ENCODE assay signal across 10 cellular contexts in the genomic region with DNA sequence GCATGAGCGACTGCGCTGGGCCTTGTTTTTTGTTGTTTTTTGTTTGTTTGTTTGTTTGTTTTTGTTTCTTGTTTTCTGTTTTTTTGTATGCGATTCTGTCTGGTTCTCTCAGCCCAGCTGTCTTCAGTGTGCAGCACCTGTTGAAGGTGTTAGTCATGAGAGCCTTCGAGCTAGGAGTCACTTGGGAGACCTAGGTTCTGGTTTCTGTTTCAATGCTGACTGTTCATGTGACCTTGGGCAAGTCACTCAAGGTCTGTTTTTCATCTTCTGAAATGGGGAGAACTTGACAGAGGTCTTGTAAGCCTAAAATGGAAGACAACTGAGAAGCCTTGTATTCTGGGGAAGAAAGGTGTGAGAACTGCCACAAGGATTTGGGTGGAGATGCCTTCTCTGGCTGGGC. TPM values are rescaled to one million over a fixed set of nuclear protein-coding genes. Genes with fewer than 3 reads are reported as not detected.
DNase-seq lines count a peak whose midpoint lies in the region; ATAC-seq, FAIRE-seq and TF ChIP-seq lines count a peak whose summit lies in the region.
"Had no signal": no experiment of that assay in that cellular context is flagged by ENCODE, and none has a peak within 500 bp of the region (broad histone marks: within the 10 kb centered on the region; RNA-seq: fewer than 3 reads in every experiment).

No MANE protein-coding gene starts in this region.

- peak; percentile 86 for FAIRE-seq in GM12878 (lab: Jason Lieb, UNC)

- peak overlapping the region; percentile 53; the same call in 1 of the 2 replicates for H3K4me3 ChIP-seq in GM12878
- H3K4me3 ChIP-seq in PC-9: no peak overlapping the region
- H3K4me3 ChIP-seq: left ventricle myocardium inferior had no signal

- H3K9me3 ChIP-seq in GM12878 (replicated peaks; ENCODE audit: control insufficient read depth, insufficient read depth, low read length) (no peaks in the 10 kb centered on the region), PC-9 (ENCODE audit: insufficient read depth, low read depth) (no peaks in the 10 kb centered on the region)
- H3K9me3 ChIP-seq: left ventricle myocardium inferior had no signal

- RAD21 ChIA-PET in GM12878 (lab: Charles Lee; ENCODE audit: unreplicated experiment): interaction anchor here (1.1 to 2.7 kb wide), 3 partner anchors 12 to 175 kb away, joined by 4 to 7 read pairs (median 7); no protein-coding TSS in a partner anchor

- in situ Hi-C loops in GM12878 (cut with MboI): no loop called here

- TF ChIP-seq CTCF in GM12878 (IDR thresholded peaks at IDR 0.05 in 2 of 3, conservative IDR thresholded peaks at IDR 0.05 in 1 of 3; ENCODE audit: control insufficient read depth in 2 of 3, extremely low read depth in 1 of 3, insufficient read depth in 1 of 3, low read depth in 3 of 3, low read length in 3 of 3): no peak
- no peak for TF ChIP-seq CTCF in PC-9 (conservative IDR thresholded peaks at IDR 0.05)

- intact Hi-C loops in GM12878 (cut with micrococcal nuclease; ENCODE audit: unreplicated experiment) (loop anchor here (2.0 kb wide), 1 partner anchor 37 kb away; a partner anchor contains a TSS), PC-9 (cut with micrococcal nuclease; ENCODE audit: unreplicated experiment) (loop anchor here (5.0 to 10.0 kb wide), 2 partner anchors 381 to 767 kb away; no protein-coding TSS in a partner anchor)

- peak overlapping the region; percentile 2 for H3K27ac ChIP-seq in GM12878 (ENCODE audit: control insufficient read depth, insufficient read depth)
- H3K27ac ChIP-seq in PC-9: no peak overlapping the region
- H3K27ac ChIP-seq: left ventricle myocardium inferior had no signal

- TF ChIP-seq RAD21 in GM12878 (IDR thresholded peaks at IDR 0.05; ENCODE audit: insufficient read depth, low read depth, low read length): no peak

- POLR2A ChIA-PET in GM12878 (lab: Charles Lee) (interaction anchor here (0.9 to 1.2 kb wide), 4 partner anchors 10 to 180 kb away, joined by 3 to 6 read pairs (median 4); a partner anchor contains a TSS), PC-9 (lab: Charles Lee; ENCODE audit: unreplicated experiment) (no interaction called here)

- H2AFZ ChIP-seq in GM12878 (ENCODE audit: control insufficient read depth, low read depth, low read length): no peak overlapping the region
- no peak overlapping the region for H2AFZ ChIP-seq in PC-9

- H3K4me2 ChIP-seq in GM12878 (ENCODE audit: control insufficient read depth, insufficient read depth): peak overlapping the region; percentile 60
- H3K4me2 ChIP-seq in PC-9: no peak overlapping the region

- no peaks in the 10 kb centered on the region for H3K9me2 ChIP-seq in PC-9 (ENCODE audit: insufficient read depth)

- WGBS in GM12878 (ENCODE audit: insufficient coverage, insufficient replicate concordance, low lambda C conversion rate, missing lambda C conversion rate): 42% methylated on average over 4 of the region's 4 CpGs

- ATAC-seq in GM18499 (IDR thresholded peaks at IDR 0.05; ENCODE audit: insufficient read depth, unreplicated experiment): peak; percentile 43
- ATAC-seq in GM21423 (IDR thresholded peaks at IDR 0.05; ENCODE audit: unreplicated experiment): peak; percentile 53
- peak; percentile 62 for ATAC-seq in HG03439 (IDR thresholded peaks at IDR 0.05; ENCODE audit: unreplicated experiment)
- ATAC-seq in GM12878: peak; percentile 63

- H3K79me2 ChIP-seq in GM12878 (ENCODE audit: control insufficient read depth, insufficient read depth, low read length) (peaks cover 25% of the 10 kb centered on the region), PC-9 (ENCODE audit: low read depth) (peaks cover 11% of the 10 kb centered on the region; the same call in 1 of the 2 replicates)

- DNase-seq in GM12878 (ENCODE audit: low read depth, low spot score) (peak; percentile 63), kidney tubule cell (ENCODE audit: low spot score) (no peak), SW480 (ENCODE audit: low spot score) (no peak), PC-9 (no peak), islet precursor cell (no peak)
- DNase-seq: left ventricle myocardium inferior, NCI-H1092 had no signal

- SMC1A ChIA-PET in GM12878 (lab: Charles Lee; ENCODE audit: uncharacterized antibody, unreplicated experiment): interaction anchor here (0.9 to 3.5 kb wide), 7 partner anchors 11 to 178 kb away, joined by 3 to 14 read pairs (median 4); a partner anchor contains a TSS

- H4K20me1 ChIP-seq in GM12878 (ENCODE audit: control insufficient read depth, insufficient read depth) (no peaks in the 10 kb centered on the region), PC-9 (ENCODE audit: insufficient read depth) (no peaks in the 10 kb centered on the region)

- TF ChIP-seq POLR2A in GM12878 (IDR thresholded peaks at IDR 0.05; ENCODE audit: low read depth, low read length): no peak

- peaks cover 0 to 9% of the 10 kb centered on the region in 2 experiments; a peak in 1 of 4 replicates for H3K36me3 ChIP-seq in GM12878 (ENCODE audit: control insufficient read depth in 2 of 2, insufficient read depth in 2 of 2, low read length in 1 of 2)
- no peaks in the 10 kb centered on the region for H3K36me3 ChIP-seq in PC-9 (ENCODE audit: low read depth)

- H3F3A ChIP-seq in PC-9 (ENCODE audit: insufficient read depth, low read depth): peaks cover 5% of the 10 kb centered on the region; the same call in 1 of the 2 replicates

- H3K4me1 ChIP-seq in GM12878 (ENCODE audit: control insufficient read depth, insufficient read depth, low read length) (peaks cover 15% of the 10 kb centered on the region), PC-9 (replicated peaks; ENCODE audit: insufficient read depth) (peaks cover 13% of the 10 kb centered on the region)

- CTCF ChIA-PET in GM12878 (lab: Yijun Ruan, JAX): interaction anchor here (0.6 to 10.0 kb wide), 2 partner anchors 113 to 177 kb away, joined by 3 to 232 read pairs; no protein-coding TSS in a partner anchor
- CTCF ChIA-PET in PC-9 (lab: Charles Lee): no interaction called here

- H3K27me3 ChIP-seq in GM12878 (replicated peaks in 1 of 2; ENCODE audit: control insufficient read depth in 2 of 2, insufficient read depth in 2 of 2, low read length in 1 of 2) (no peaks in the 10 kb centered on the region), PC-9 (ENCODE audit: insufficient read depth, low read depth) (no peaks in the 10 kb centered on the region)

- BruUV-seq in GM12878 (replicated peaks; lab: Mats Ljungman, UMichigan) (no TSS peak), PC-9 (replicated peaks; lab: Mats Ljungman, UMichigan) (no TSS peak)

- peak in 1 of 2 experiments; percentile 27; a peak in 1 of 4 replicates for TF ChIP-seq EP300 in GM12878 (IDR thresholded peaks at IDR 0.05; ENCODE audit: borderline replicate concordance in 1 of 2, control insufficient read depth in 1 of 2, low read depth in 2 of 2, low read length in 2 of 2)

- no peak overlapping the region for H3K9ac ChIP-seq in GM12878 (ENCODE audit: control insufficient read depth, insufficient read depth, low read length)

RNA-seq across cellular contexts. Expression of a gene that starts 1.8 kb away (rescaled TPM):
- total RNA-seq in GM12878 (2013; cell fraction: nucleolus; rRNA removed): 17.0 and 22.1 TPM in 2 replicates
- total RNA-seq in GM12878 (2014; rRNA removed) (58.8 and 61.9 TPM in 2 replicates), GM12878 (2014; rRNA removed; fragmentation: Illumina TruSeq; extraction: Trizol) (36.7 and 39.7 TPM in 2 replicates), GM12878 (2021) (56.1 and 56.8 TPM in 2 replicates), PC-9 (2021) (23.8 and 27.2 TPM in 2 replicates)
- polyA plus RNA-seq in GM12878 (2011; ENCODE audit: low read depth): 31.6 TPM
- polyA plus RNA-seq in GM12878 (2011; rRNA removed) (62.4 and 97.0 TPM in 2 replicates), GM12878 (2014; fragmentation: Illumina TruSeq; extraction: Trizol) (57.4 and 77.4 TPM in 2 replicates), GM12878 (2014; fragmentation: Nextera tagmentation; extraction: Ambion mirVana) (10 to 100 TPM; 23.5 to 33.2 TPM), GM12878 (2014; rRNA removed) (70.3 and 76.1 TPM in 2 replicates), GM12878 (2016; fragmentation: Nextera tagmentation; extraction: Ambion mirVana) (100 to 1,000 TPM in 1 of 2 experiments, 10 to 100 TPM in 1; 99.2 to 101 TPM)
- 176 and 181 TPM in 2 replicates for polyA plus RNA-seq in GM12878 (2011; cell fraction: cytosol; rRNA removed)
- 66.0 and 75.8 TPM in 2 replicates for polyA plus RNA-seq in GM12878 (2011; cell fraction: nucleus; rRNA removed)
- 37.8 and 48.7 TPM in 2 replicates for polyA plus RNA-seq in GM12878 (2012)
- 44.5 and 60.8 TPM in 2 replicates for polyA minus RNA-seq in GM12878 (2011; rRNA and poly(A)+ RNA removed)
- 25.7 and 27.6 TPM in 2 replicates for polyA minus RNA-seq in GM12878 (2011; cell fraction: cytosol; rRNA and poly(A)+ RNA removed)
- 12.6 and 24.6 TPM in 2 replicates for polyA minus RNA-seq in GM12878 (2011; cell fraction: nucleus; rRNA and poly(A)+ RNA removed)

RNA-seq across cellular contexts. Expression of a gene that starts 22.8 kb away (rescaled TPM):
- 8.8 and 10.7 TPM in 2 replicates for total RNA-seq in GM12878 (2013; cell fraction: nucleolus; rRNA removed)
- total RNA-seq in GM12878 (2014; rRNA removed) (3.1 and 4.7 TPM in 2 replicates), GM12878 (2014; rRNA removed; fragmentation: Illumina TruSeq; extraction: Trizol) (5.0 and 5.3 TPM in 2 replicates), GM12878 (2021) (7.4 and 8.0 TPM in 2 replicates), PC-9 (2021) (9.6 and 12.7 TPM in 2 replicates)
- polyA plus RNA-seq in GM12878 (2011; ENCODE audit: low read depth): 2.8 TPM
- polyA plus RNA-seq in GM12878 (2011; rRNA removed) (2.8 and 4.6 TPM in 2 replicates), GM12878 (2014; fragmentation: Illumina TruSeq; extraction: Trizol) (7.6 and 9.9 TPM in 2 replicates), GM12878 (2014; fragmentation: Nextera tagmentation; extraction: Ambion mirVana) (under 1 TPM; 0.76 to 0.88 TPM), GM12878 (2014; rRNA removed) (6.8 and 7.1 TPM in 2 replicates), GM12878 (2016; fragmentation: Nextera tagmentation; extraction: Ambion mirVana) (1 to 10 TPM; 3.5 to 4.6 TPM)
- 7.4 and 7.5 TPM in 2 replicates for polyA plus RNA-seq in GM12878 (2011; cell fraction: cytosol; rRNA removed)
- 4.7 and 5.6 TPM in 2 replicates for polyA plus RNA-seq in GM12878 (2011; cell fraction: nucleus; rRNA removed)
- polyA plus RNA-seq in GM12878 (2012): 4.6 and 5.7 TPM in 2 replicates
- 4.5 and 8.2 TPM in 2 replicates for polyA minus RNA-seq in GM12878 (2011; rRNA and poly(A)+ RNA removed)
- polyA minus RNA-seq in GM12878 (2011; cell fraction: cytosol; rRNA and poly(A)+ RNA removed): 2.9 and 4.9 TPM in 2 replicates
- 4.6 and 8.3 TPM in 2 replicates for polyA minus RNA-seq in GM12878 (2011; cell fraction: nucleus; rRNA and poly(A)+ RNA removed)

RNA-seq across cellular contexts. Expression of a gene that starts 36.7 kb away (rescaled TPM):
- total RNA-seq in GM12878 (2013; cell fraction: nucleolus; rRNA removed): 32.1 and 36.7 TPM in 2 replicates
- total RNA-seq in GM12878 (2014; rRNA removed): 36.5 and 37.5 TPM in 2 replicates
- total RNA-seq in GM12878 (2014; rRNA removed; fragmentation: Illumina TruSeq; extraction: Trizol): 29.0 and 31.4 TPM in 2 replicates
- 38.2 and 38.3 TPM in 2 replicates for total RNA-seq in GM12878 (2021)
- polyA plus RNA-seq in GM12878 (2011; ENCODE audit: low read depth): 13.6 TPM
- polyA plus RNA-seq in GM12878 (2011; rRNA removed): 27.3 and 37.7 TPM in 2 replicates
- polyA plus RNA-seq in GM12878 (2011; cell fraction: cytosol; rRNA removed): 56.4 and 70.4 TPM in 2 replicates
- polyA plus RNA-seq in GM12878 (2011; cell fraction: nucleus; rRNA removed): 56.9 and 73.0 TPM in 2 replicates
- 25.7 and 26.7 TPM in 2 replicates for polyA plus RNA-seq in GM12878 (2012)
- polyA plus RNA-seq in GM12878 (2014; fragmentation: Illumina TruSeq; extraction: Trizol): 34.8 and 43.6 TPM in 2 replicates
- 10 to 100 TPM in 1 of 2 experiments, 1 to 10 TPM in 1; 9.9 to 10.5 TPM for polyA plus RNA-seq in GM12878 (2014; fragmentation: Nextera tagmentation; extraction: Ambion mirVana)
- 49.2 and 51.0 TPM in 2 replicates for polyA plus RNA-seq in GM12878 (2014; rRNA removed)
- polyA plus RNA-seq in GM12878 (2016; fragmentation: Nextera tagmentation; extraction: Ambion mirVana): 10 to 100 TPM; 65.7 to 67.7 TPM
- polyA minus RNA-seq in GM12878 (2011; rRNA and poly(A)+ RNA removed): 24.9 and 36.6 TPM in 2 replicates
- 6.5 and 8.1 TPM in 2 replicates for polyA minus RNA-seq in GM12878 (2011; cell fraction: cytosol; rRNA and poly(A)+ RNA removed)
- polyA minus RNA-seq in GM12878 (2011; cell fraction: nucleus; rRNA and poly(A)+ RNA removed): 10.3 and 26.0 TPM in 2 replicates
- total RNA-seq in PC-9 (2021): 40.4 and 43.2 TPM in 2 replicates

RNA-seq across cellular contexts. Expression of a gene that starts 37.0 kb away (rescaled TPM):
- 157 and 172 TPM in 2 replicates for total RNA-seq in GM12878 (2013; cell fraction: nucleolus; rRNA removed)
- total RNA-seq in GM12878 (2014; rRNA removed): 88.1 and 90.3 TPM in 2 replicates
- 71.8 and 75.4 TPM in 2 replicates for total RNA-seq in GM12878 (2014; rRNA removed; fragmentation: Illumina TruSeq; extraction: Trizol)
- 105 and 114 TPM in 2 replicates for total RNA-seq in GM12878 (2021)
- polyA plus RNA-seq in GM12878 (2011; ENCODE audit: low read depth): 85.7 TPM
- polyA plus RNA-seq in GM12878 (2011; rRNA removed): 51.5 and 89.7 TPM in 2 replicates
- 97.7 and 110 TPM in 2 replicates for polyA plus RNA-seq in GM12878 (2011; cell fraction: cytosol; rRNA removed)
- polyA plus RNA-seq in GM12878 (2011; cell fraction: nucleus; rRNA removed): 172 and 180 TPM in 2 replicates
- 102 and 104 TPM in 2 replicates for polyA plus RNA-seq in GM12878 (2012)
- polyA plus RNA-seq in GM12878 (2014; fragmentation: Illumina TruSeq; extraction: Trizol): 104 and 119 TPM in 2 replicates
- 10 to 100 TPM; 29.6 to 50.4 TPM for polyA plus RNA-seq in GM12878 (2014; fragmentation: Nextera tagmentation; extraction: Ambion mirVana)
- polyA plus RNA-seq in GM12878 (2014; rRNA removed): 92.2 and 96.0 TPM in 2 replicates
- 100 to 1,000 TPM; 119 to 131 TPM for polyA plus RNA-seq in GM12878 (2016; fragmentation: Nextera tagmentation; extraction: Ambion mirVana)
- 104 and 115 TPM in 2 replicates for polyA minus RNA-seq in GM12878 (2011; rRNA and poly(A)+ RNA removed)
- polyA minus RNA-seq in GM12878 (2011; cell fraction: cytosol; rRNA and poly(A)+ RNA removed): 31.8 and 40.0 TPM in 2 replicates
- 71.4 and 97.0 TPM in 2 replicates for polyA minus RNA-seq in GM12878 (2011; cell fraction: nucleus; rRNA and poly(A)+ RNA removed)
- total RNA-seq in PC-9 (2021): 53.3 and 57.1 TPM in 2 replicates

RNA-seq across cellular contexts. Expression of a gene that starts 49.8 kb away (rescaled TPM):
- total RNA-seq in GM12878 (2013; cell fraction: nucleolus; rRNA removed): 1.7 and 2.0 TPM in 2 replicates
- total RNA-seq in GM12878 (2014; rRNA removed): 7.0 and 7.5 TPM in 2 replicates
- 3.5 and 3.8 TPM in 2 replicates for total RNA-seq in GM12878 (2014; rRNA removed; fragmentation: Illumina TruSeq; extraction: Trizol)
- 5.4 and 5.6 TPM in 2 replicates for total RNA-seq in GM12878 (2021)
- polyA plus RNA-seq in GM12878 (2011; ENCODE audit: low read depth): 1.7 TPM
- 2.1 and 4.0 TPM in 2 replicates for polyA plus RNA-seq in GM12878 (2011; rRNA removed)
- polyA plus RNA-seq in GM12878 (2011; cell fraction: cytosol; rRNA removed): 5.3 and 6.4 TPM in 2 replicates
- 3.7 and 5.4 TPM in 2 replicates for polyA plus RNA-seq in GM12878 (2011; cell fraction: nucleus; rRNA removed)
- polyA plus RNA-seq in GM12878 (2012): 2.5 and 3.9 TPM in 2 replicates
- polyA plus RNA-seq in GM12878 (2014; fragmentation: Illumina TruSeq; extraction: Trizol): 3.9 and 8.1 TPM in 2 replicates
- polyA plus RNA-seq in GM12878 (2014; fragmentation: Nextera tagmentation; extraction: Ambion mirVana): not detected
- polyA plus RNA-seq in GM12878 (2014; rRNA removed): 5.9 TPM in 2 replicates
- polyA plus RNA-seq in GM12878 (2016; fragmentation: Nextera tagmentation; extraction: Ambion mirVana): 1 to 10 TPM; 7.8 TPM
- polyA minus RNA-seq in GM12878 (2011; rRNA and poly(A)+ RNA removed): 2.2 and 5.2 TPM in 2 replicates
- 1.9 and 6.7 TPM in 2 replicates for polyA minus RNA-seq in GM12878 (2011; cell fraction: cytosol; rRNA and poly(A)+ RNA removed)
- polyA minus RNA-seq in GM12878 (2011; cell fraction: nucleus; rRNA and poly(A)+ RNA removed): 0.97 and 2.3 TPM in 2 replicates
- total RNA-seq in PC-9 (2021): 44.1 and 46.2 TPM in 2 replicates
